ENCODE assay signal across 8 cellular contexts in genomic region chr11:10654211-10655150, GRCh38. TPM values are rescaled to one million over a fixed set of nuclear protein-coding genes. Genes with fewer than 3 reads are reported as not detected.
DNase-seq lines count a peak whose midpoint lies in the region; ATAC-seq and TF ChIP-seq lines count a peak whose summit lies in the region.

No MANE protein-coding gene starts in this region.

- TF ChIP-seq EP300 in Ishikawa (IDR thresholded peaks at IDR 0.05; ENCODE audit: borderline replicate concordance), result no peak

- TF ChIP-seq RAD21 in Ishikawa (IDR thresholded peaks at IDR 0.05; ENCODE audit: low read depth), result peak; percentile 93

- intact Hi-C loops in left colon (cut with DNase I, micrococcal nuclease), result no loop called here

- peak overlapping the region; percentile 33 for H3K4me2 ChIP-seq in BLaER1

- H3K27ac ChIP-seq in BLaER1, result no peak overlapping the region

- H3K9me3 ChIP-seq in BLaER1, result no peaks in the 10 kb centered on the region

- in situ Hi-C loops in SK-MEL-5 (cut with HindIII; ENCODE audit: low pct_unique_long_range_greater_than_20kb, low sequenced_read_pairs), result no loop called here

- H3K27me3 ChIP-seq in BLaER1, result no peaks in the 10 kb centered on the region

- H3K36me3 ChIP-seq in BLaER1, result no peaks in the 10 kb centered on the region

- DNase-seq in SK-MEL-5 (ENCODE audit: low read depth, low spot score) (peak; percentile 82), cerebellum (ENCODE audit: low spot score) (peak; percentile 20), left colon (peak in 1 of 2 donors; percentile 21), superior temporal gyrus (ENCODE audit: extremely low spot score) (peak; percentile 80), amniotic stem cell (lab: John Stamatoyannopoulos, UW) (no peak)

- no peaks in the 10 kb centered on the region for H4K20me1 ChIP-seq in BLaER1

- H3K4me1 ChIP-seq in BLaER1, result peaks cover 46% of the 10 kb centered on the region

- no peak overlapping the region for H3K9ac ChIP-seq in BLaER1

- H3K4me3 ChIP-seq in BLaER1, result no peak overlapping the region

- ATAC-seq in GM18517 (IDR thresholded peaks at IDR 0.05; ENCODE audit: unreplicated experiment) (peak; percentile 64), left colon (peak; percentile 84)

TF ChIP-seq in Ishikawa, 13 proteins besides CTCF, POLR2A, EP300 and RAD21:
- TF ChIP-seq ZBTB7A (IDR thresholded peaks at IDR 0.05; ENCODE audit: low read depth), result no peak
- TF ChIP-seq YY1 (IDR thresholded peaks at IDR 0.05; ENCODE audit: low read depth), result peak; percentile 59; the same call in 1 of the 2 replicates

RNA-seq across cellular contexts. Expression of gene IRAG1, which starts 39.1 kb away (rescaled TPM):
- 0.08 and 0.21 TPM in 2 replicates for total RNA-seq in SK-MEL-5 (2014; rRNA removed; shearing (Covaris generic))
- 0.13 TPM in 1 of 2 replicates, not detected in the other for polyA plus RNA-seq in SK-MEL-5 (2015; cell fraction: cytosol; rRNA removed)
- 0.16 and 0.41 TPM in 2 replicates for polyA plus RNA-seq in SK-MEL-5 (2015; cell fraction: nucleus; rRNA removed)
- 6.7 TPM for total RNA-seq in cerebellum
- 10 to 100 TPM in 1 of 2 donors, 1 to 10 TPM in 1; 7.7 to 22.9 TPM for total RNA-seq in left colon
